ENCODE assay signal across 1 cellular context in genomic region chr6:37171141-37171969, GRCh38.
TF ChIP-seq lines count a peak whose summit lies in the region.

No MANE protein-coding gene starts in this region.

TF ChIP-seq in endothelial cell of umbilical vein, 7 proteins besides CTCF, POLR2A, EP300 and RAD21 (continued from another document):
- TF ChIP-seq MAX (IDR thresholded peaks at IDR 0.05; ENCODE audit: insufficient read depth, insufficient read length): no peak
